In genomic region chr10:90560331-90560730, GRCh38 we compare ENCODE assay signal across 25 cellular contexts.
"Had no signal": no experiment of that assay in that cellular context is flagged by ENCODE, and none has a peak within 500 bp of the region (broad histone marks: within the 10 kb centered on the region; RNA-seq: fewer than 3 reads in every experiment).

No MANE protein-coding gene starts in this region.

- H3K27ac ChIP-seq: ascending aorta, cardiac muscle cell, Peyer's patch, RWPE1, SJCRH30 had no signal

- H3K36me3 ChIP-seq: ascending aorta, cardiac muscle cell, MG63, Peyer's patch, SJCRH30 had no signal

- DNase-seq: activated CD4-positive, alpha-beta T cell treated with anti-CD3 and anti-CD28 coated beads for 4 hours; activated CD8-positive, alpha-beta memory T cell treated with anti-CD3 and anti-CD28 coated beads, Interleukin-2, amount 50 U/mL, for 4 hours; activated CD8-positive, alpha-beta T cell treated with anti-CD3 and anti-CD28 coated beads for 36 hours; activated naive CD4-positive, alpha-beta T cell; amniotic stem cell; Kasumi-1; KBM-7; MG63; MV-4-11; NCI-H1105; NCI-H1436 treated with DMSO at 0.1 percent for 48 hours; NCI-H187; NCI-H2081 treated with DMSO at 0.1 percent for 48 hours; NCI-H446; NCI-H524; NCI-H82; Peyer's patch; Right ventricle myocardium superior; SJCRH30; SK-N-SH; SW 1271 had no signal

- ATAC-seq: activated CD4-positive, CD25-positive, alpha-beta regulatory T cell treated with anti-CD3 and anti-CD28 coated beads, Interleukin-2, amount 50 U/mL, for 24 hours; activated CD8-positive, alpha-beta T cell treated with anti-CD3 and anti-CD28 coated beads for 36 hours had no signal

- H3K4me1 ChIP-seq: ascending aorta, Peyer's patch, SJCRH30 had no signal

- H3K4me3 ChIP-seq: ascending aorta, cardiac muscle cell, MG63, Peyer's patch, SJCRH30 had no signal

- H3K9ac ChIP-seq: SK-N-SH had no signal

- H3K9me3 ChIP-seq: Peyer's patch, SJCRH30, SK-N-SH had no signal

- H3K27me3 ChIP-seq: ascending aorta, cardiac muscle cell, MG63, SJCRH30 had no signal

- H3K4me2 ChIP-seq: SK-N-SH had no signal
